In genomic region chr2:149068996-149069888, GRCh38 we compare ENCODE assay signal across 10 cellular contexts. TPM values are rescaled to one million over a fixed set of nuclear protein-coding genes. Genes with fewer than 3 reads are reported as not detected.
DNase-seq lines count a peak whose midpoint lies in the region; ATAC-seq, FAIRE-seq and TF ChIP-seq lines count a peak whose summit lies in the region.
"Had no signal": no experiment of that assay in that cellular context is flagged by ENCODE, and none has a peak within 500 bp of the region (broad histone marks: within the 10 kb centered on the region; RNA-seq: fewer than 3 reads in every experiment).

No MANE protein-coding gene starts in this region.

- H3K36me3 Mint-ChIP-seq in astrocyte (ENCODE audit: low read depth, unreplicated experiment), result no peaks in the 10 kb centered on the region
- H3K36me3 Mint-ChIP-seq in natural killer cell treated with Interleukin-12 subunit alpha and Interleukin-12 subunit beta and Interleukin-15 and Interleukin-18, amount 100 ng/mL, for 72 hours, result no peaks in the 10 kb centered on the region

- H3K27ac Mint-ChIP-seq in astrocyte (ENCODE audit: unreplicated experiment), result peak overlapping the region; percentile 84
- H3K27ac Mint-ChIP-seq in natural killer cell treated with Interleukin-12 subunit alpha and Interleukin-12 subunit beta and Interleukin-15 and Interleukin-18, amount 100 ng/mL, for 72 hours, result no peak overlapping the region

- peaks cover 2% of the 10 kb centered on the region for H3K27me3 Mint-ChIP-seq in astrocyte (ENCODE audit: low read depth, unreplicated experiment)
- H3K27me3 Mint-ChIP-seq in natural killer cell treated with Interleukin-12 subunit alpha and Interleukin-12 subunit beta and Interleukin-15 and Interleukin-18, amount 100 ng/mL, for 72 hours, result peaks cover 0 to 18% of the 10 kb centered on the region in 2 donors

- peak overlapping the region; percentile 47 for H3K4me2 ChIP-seq in astrocyte (ENCODE audit: low read length)

- H3K79me2 ChIP-seq in astrocyte (ENCODE audit: insufficient read depth, low read length), result no peaks in the 10 kb centered on the region

- DNase-seq in EH (ENCODE audit: low read depth) (peak; percentile 97), NOMO-1 treated with DMSO at 0.1 percent for 48 hours (lab: John Stamatoyannopoulos, UW; ENCODE audit: unreplicated experiment) (peak; percentile 73), astrocyte (ENCODE audit: low read depth) (peak; percentile 90), NCI-H526 treated with DMSO at 0.1 percent for 48 hours (lab: John Stamatoyannopoulos, UW) (no peak), DMS 273 treated with DMSO at 0.1 percent for 48 hours (lab: John Stamatoyannopoulos, UW) (no peak), C1 segment of cervical spinal cord (lab: John Stamatoyannopoulos, UW) (no peak)
- no peak for DNase-seq in natural killer cell treated with Interleukin-12 subunit alpha and Interleukin-12 subunit beta and Interleukin-15 and Interleukin-18, amount 100 ng/mL, for 72 hours (ENCODE audit: low spot score)

- no peaks in the 10 kb centered on the region for H3K9me3 ChIP-seq in astrocyte (ENCODE audit: insufficient read depth, low read depth, low read length)

- H3K36me3 ChIP-seq in astrocyte (ENCODE audit: insufficient read depth, low read length), result no peaks in the 10 kb centered on the region

- peak; percentile 95 for FAIRE-seq in astrocyte (lab: Jason Lieb, UNC)

- no peaks in the 10 kb centered on the region for H3K27me3 ChIP-seq in astrocyte (ENCODE audit: insufficient read depth, low read length)

- peaks cover 17% of the 10 kb centered on the region for H3K4me1 ChIP-seq in astrocyte (ENCODE audit: insufficient read depth, low read length)

- peak overlapping the region; percentile 13 for H3K4me3 Mint-ChIP-seq in astrocyte (ENCODE audit: unreplicated experiment)
- no peak overlapping the region for H3K4me3 Mint-ChIP-seq in natural killer cell treated with Interleukin-12 subunit alpha and Interleukin-12 subunit beta and Interleukin-15 and Interleukin-18, amount 100 ng/mL, for 72 hours

- ATAC-seq in natural killer cell treated with Interleukin-12 subunit alpha and Interleukin-12 subunit beta and Interleukin-15 and Interleukin-18, amount 100 ng/mL, for 72 hours, result peak; percentile 70 to 89
- no peak for ATAC-seq in HG03342 (IDR thresholded peaks at IDR 0.05; ENCODE audit: unreplicated experiment)

- H3K4me3 ChIP-seq in astrocyte (ENCODE audit: insufficient read depth, low read depth, low read length), result no peak overlapping the region

- peak overlapping the region; percentile 64 for H3K27ac ChIP-seq in astrocyte (ENCODE audit: low read depth, low read length)
- H3K27ac ChIP-seq: RWPE1 had no signal

- peaks cover 2% of the 10 kb centered on the region for H3K9me3 Mint-ChIP-seq in astrocyte (ENCODE audit: unreplicated experiment)
- no peaks in the 10 kb centered on the region for H3K9me3 Mint-ChIP-seq in natural killer cell treated with Interleukin-12 subunit alpha and Interleukin-12 subunit beta and Interleukin-15 and Interleukin-18, amount 100 ng/mL, for 72 hours

- no peak for TF ChIP-seq CTCF in astrocyte (IDR thresholded peaks at IDR 0.05; ENCODE audit: insufficient read depth, low read depth, low read length)

- H3K4me1 Mint-ChIP-seq in astrocyte (ENCODE audit: low read depth, unreplicated experiment), result peaks cover 27% of the 10 kb centered on the region
- H3K4me1 Mint-ChIP-seq in natural killer cell treated with Interleukin-12 subunit alpha and Interleukin-12 subunit beta and Interleukin-15 and Interleukin-18, amount 100 ng/mL, for 72 hours (ENCODE audit: low read depth in 2 of 2), result no peaks in the 10 kb centered on the region

- no peaks in the 10 kb centered on the region for H4K20me1 ChIP-seq in astrocyte (ENCODE audit: insufficient read depth, low read length)

- no peak overlapping the region for H3K9ac ChIP-seq in astrocyte (ENCODE audit: low read length)

- H2AFZ ChIP-seq in astrocyte (ENCODE audit: low read depth, low read length), result no peak overlapping the region

RNA-seq across cellular contexts. Expression of gene LYPD6B, which starts 30.7 kb away (rescaled TPM):
- total RNA-seq in astrocyte, result 1.1 and 1.2 TPM in 2 replicates
- not detected for total RNA-seq in natural killer cell treated with Interleukin-12 subunit alpha and Interleukin-12 subunit beta and Interleukin-15 and Interleukin-18, amount 100 ng/mL, for 72 hours
- total RNA-seq: mesenteric fat pad had no signal

Comparison
In these comparisons a context has a peak if more than half of its experiments do, and no peak if none do; other contexts are left out.
1. DNase-seq: peak in EH (single experiment), NOMO-1 treated with DMSO at 0.1 percent for 48 hours (single experiment) and astrocyte (single experiment); none in natural killer cell treated with Interleukin-12 subunit alpha and Interleukin-12 subunit beta and Interleukin-15 and Interleukin-18, amount 100 ng/mL, for 72 hours (single experiment), NCI-H526 treated with DMSO at 0.1 percent for 48 hours (single experiment), DMS 273 treated with DMSO at 0.1 percent for 48 hours (single experiment) and C1 segment of cervical spinal cord (0 of 14).